In the genomic region with DNA sequence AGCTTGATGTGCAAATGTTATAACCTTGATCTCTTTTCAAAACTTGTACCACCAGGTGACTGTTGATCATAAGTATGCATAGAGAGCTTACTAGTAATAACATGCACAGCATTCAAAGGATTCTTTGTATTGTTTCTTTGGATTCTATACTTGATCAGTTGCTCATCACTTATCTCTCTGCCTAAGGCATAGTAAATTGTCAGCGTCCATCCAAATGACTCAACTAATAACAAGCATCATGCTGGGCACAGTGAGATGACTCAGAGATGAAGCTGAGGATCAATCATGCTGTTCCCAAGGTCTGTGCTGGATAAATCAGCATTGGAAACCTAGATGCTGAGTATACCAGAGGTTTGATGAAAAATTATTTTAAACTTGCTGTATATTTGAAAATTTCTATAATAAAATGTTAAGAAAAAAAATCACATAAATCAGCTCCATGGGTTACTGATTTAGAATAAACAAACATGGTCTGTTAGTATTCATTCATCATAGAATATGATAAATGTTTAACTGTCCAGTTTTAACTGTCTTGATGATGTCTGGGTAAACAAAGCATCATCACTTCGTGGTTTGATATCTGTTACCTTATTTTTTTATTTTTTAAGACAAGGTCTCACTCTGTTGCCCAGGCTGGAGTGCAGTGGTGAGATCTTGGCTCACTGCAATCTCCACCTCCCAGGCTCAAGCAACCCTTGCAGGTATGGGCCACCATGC, we compare ENCODE assay signal across 15 cellular contexts. TPM values are rescaled to one million over a fixed set of nuclear protein-coding genes. Genes with fewer than 3 reads are reported as not detected.
DNase-seq lines count a peak whose midpoint lies in the region; ATAC-seq and TF ChIP-seq lines count a peak whose summit lies in the region.
"Had no signal": no experiment of that assay in that cellular context is flagged by ENCODE, and none has a peak within 500 bp of the region (broad histone marks: within the 10 kb centered on the region; RNA-seq: fewer than 3 reads in every experiment).

No MANE protein-coding gene starts in this region.

- no peaks in the 10 kb centered on the region for H3K27me3 Mint-ChIP-seq in naive thymus-derived CD4-positive, alpha-beta T cell
- H3K27me3 Mint-ChIP-seq: brain had no signal

- TF ChIP-seq CTCF in smooth muscle cell (IDR thresholded peaks at IDR 0.05; ENCODE audit: borderline replicate concordance, insufficient read depth, poor library complexity, severe bottlenecking), result no peak

- no peaks in the 10 kb centered on the region for H3K9me3 ChIP-seq in smooth muscle cell (replicated peaks; ENCODE audit: low read depth)
- H3K9me3 ChIP-seq in naive thymus-derived CD4-positive, alpha-beta T cell (ENCODE audit: control insufficient read depth in 2 of 3, low read length in 3 of 3), result no peaks in the 10 kb centered on the region
- H3K9me3 ChIP-seq: thyroid gland had no signal

- H2AFZ ChIP-seq in smooth muscle cell (ENCODE audit: low read depth), result no peak overlapping the region

- H3K4me1 ChIP-seq in smooth muscle cell (ENCODE audit: low read depth), result no peaks in the 10 kb centered on the region
- no peaks in the 10 kb centered on the region for H3K4me1 ChIP-seq in naive thymus-derived CD4-positive, alpha-beta T cell (ENCODE audit: control insufficient read depth in 2 of 2, insufficient read depth in 2 of 2, low read length in 2 of 2)
- H3K4me1 ChIP-seq: thyroid gland had no signal

- peak overlapping the region; percentile 50 for H3K27ac ChIP-seq in smooth muscle cell (ENCODE audit: low read depth)
- H3K27ac ChIP-seq in naive thymus-derived CD4-positive, alpha-beta T cell (ENCODE audit: low read depth, low read length), result no peak overlapping the region
- H3K27ac ChIP-seq: thyroid gland had no signal

- CTCF ChIA-PET in naive thymus-derived CD4-positive, alpha-beta T cell (lab: Charles Lee), result no interaction called here

- no peak overlapping the region for H3K4me2 ChIP-seq in smooth muscle cell

- intact Hi-C loops in naive thymus-derived CD4-positive, alpha-beta T cell (cut with micrococcal nuclease), result no loop called here

- peak; percentile 81 for DNase-seq in HCEC 1CT
- peak; percentile 87 for DNase-seq in RPMI7951 (ENCODE audit: low read depth)
- DNase-seq in smooth muscle cell (lab: John Stamatoyannopoulos, UW; ENCODE audit: unreplicated experiment), result no peak
- DNase-seq in naive thymus-derived CD4-positive, alpha-beta T cell, result no peak
- DNase-seq: activated T-cell treated with anti-CD3 and anti-CD28 coated beads, Interleukin-2, amount 50 U/mL, for 72 hours; DMS79; erythroblast; NCI-H1105; retina; thyroid gland had no signal

- POLR2A ChIA-PET in naive thymus-derived CD4-positive, alpha-beta T cell (lab: Charles Lee), result no interaction called here

- H3K4me3 ChIP-seq in smooth muscle cell, result no peak overlapping the region
- H3K4me3 ChIP-seq in naive thymus-derived CD4-positive, alpha-beta T cell (ENCODE audit: low read length), result no peak overlapping the region
- H3K4me3 ChIP-seq: thyroid gland had no signal

- H3K9ac ChIP-seq in smooth muscle cell (ENCODE audit: low read depth), result no peak overlapping the region

- H3K27ac Mint-ChIP-seq in naive thymus-derived CD4-positive, alpha-beta T cell, result no peak overlapping the region
- H3K27ac Mint-ChIP-seq: activated T-cell treated with anti-CD3 and anti-CD28 coated beads, Interleukin-2, amount 50 U/mL, for 72 hours; brain had no signal

- H3K36me3 Mint-ChIP-seq in naive thymus-derived CD4-positive, alpha-beta T cell, result peaks cover 0 to 5% (median 0%) of the 10 kb centered on the region in 5 donors
- H3K36me3 Mint-ChIP-seq: brain had no signal

- H3K4me3 Mint-ChIP-seq in naive thymus-derived CD4-positive, alpha-beta T cell, result no peak overlapping the region
- H3K4me3 Mint-ChIP-seq: activated T-cell treated with anti-CD3 and anti-CD28 coated beads, Interleukin-2, amount 50 U/mL, for 72 hours; brain had no signal

- H3K9me3 Mint-ChIP-seq in naive thymus-derived CD4-positive, alpha-beta T cell, result peaks cover 0 to 4% (median 0%) of the 10 kb centered on the region in 11 donors
- H3K9me3 Mint-ChIP-seq: activated T-cell treated with anti-CD3 and anti-CD28 coated beads, Interleukin-2, amount 50 U/mL, for 72 hours; brain had no signal

- H3K79me2 ChIP-seq in smooth muscle cell (ENCODE audit: low read depth), result no peaks in the 10 kb centered on the region

- H3F3A ChIP-seq in smooth muscle cell (ENCODE audit: low read depth), result no peaks in the 10 kb centered on the region

- H4K20me1 ChIP-seq in smooth muscle cell (ENCODE audit: low read depth), result no peaks in the 10 kb centered on the region

- no peaks in the 10 kb centered on the region for H3K27me3 ChIP-seq in smooth muscle cell (ENCODE audit: low read depth)
- H3K27me3 ChIP-seq in naive thymus-derived CD4-positive, alpha-beta T cell (ENCODE audit: control insufficient read depth in 2 of 2, insufficient read depth in 2 of 2, low read length in 2 of 2), result no peaks in the 10 kb centered on the region
- H3K27me3 ChIP-seq: thyroid gland had no signal

- ATAC-seq in esophagus mucosa (peak; percentile 72), GM18517 (IDR thresholded peaks at IDR 0.05; ENCODE audit: unreplicated experiment) (no peak), GM18868 (IDR thresholded peaks at IDR 0.05; ENCODE audit: unreplicated experiment) (no peak)
- no peak for ATAC-seq in naive thymus-derived CD4-positive, alpha-beta T cell
- ATAC-seq: activated CD4-positive, CD25-positive, alpha-beta regulatory T cell treated with anti-CD3 and anti-CD28 coated beads, Interleukin-2, amount 50 U/mL, for 24 hours had no signal

- peaks cover 0 to 9% (median 4%) of the 10 kb centered on the region in 7 donors for H3K4me1 Mint-ChIP-seq in naive thymus-derived CD4-positive, alpha-beta T cell
- H3K4me1 Mint-ChIP-seq: brain had no signal

- H3K36me3 ChIP-seq in smooth muscle cell (ENCODE audit: low read depth), result no peaks in the 10 kb centered on the region
- H3K36me3 ChIP-seq in naive thymus-derived CD4-positive, alpha-beta T cell (ENCODE audit: control insufficient read depth in 2 of 3, insufficient read depth in 3 of 3, low read length in 3 of 3), result no peaks in the 10 kb centered on the region
- H3K36me3 ChIP-seq: thyroid gland had no signal

- WGBS in smooth muscle cell (ENCODE audit: low lambda C conversion rate), result 51% methylated on average over 2 of the region's 2 CpGs

RNA-seq across cellular contexts. Expression of gene SGK1, which starts 45.6 kb away (rescaled TPM):
- 93.7 and 118 TPM in 2 replicates for total RNA-seq in RPMI7951 (2014; rRNA removed; shearing (Covaris generic))
- total RNA-seq in esophagus mucosa (207 TPM), smooth muscle cell (67.0 and 109 TPM in 2 replicates)
- polyA plus RNA-seq in smooth muscle cell, result 18.9 and 52.3 TPM in 2 replicates
- total RNA-seq in naive thymus-derived CD4-positive, alpha-beta T cell, result 100 to 1,000 TPM in 2 of 5 experiments, 10 to 100 TPM in 3; 16.4 to 443 (median 32.4) TPM
- polyA plus RNA-seq in naive thymus-derived CD4-positive, alpha-beta T cell, result 1 to 10 TPM; 6.9 to 8.0 TPM

Comparison
In these comparisons a context has a peak if more than half of its experiments do, and no peak if none do; other contexts are left out.
1. DNase-seq: peak in HCEC 1CT (single experiment) and RPMI7951 (single experiment); none in smooth muscle cell (single experiment) and naive thymus-derived CD4-positive, alpha-beta T cell (0 of 9).